Comparison of ENCODE assay signal across 16 cellular contexts in genomic region chr19:9782282-9782681, GRCh38. TPM values are rescaled to one million over a fixed set of nuclear protein-coding genes. Genes with fewer than 3 reads are reported as not detected.
DNase-seq lines count a peak whose midpoint lies in the region; ATAC-seq and TF ChIP-seq lines count a peak whose summit lies in the region.
"Had no signal": no experiment of that assay in that cellular context is flagged by ENCODE, and none has a peak within 500 bp of the region (broad histone marks: within the 10 kb centered on the region; RNA-seq: fewer than 3 reads in every experiment).

No MANE protein-coding gene starts in this region.

- no peaks in the 10 kb centered on the region for H3K9me3 ChIP-seq in hepatocyte (ENCODE audit: low read depth)
- H3K9me3 ChIP-seq in neural progenitor cell (ENCODE audit: low read depth) = no peaks in the 10 kb centered on the region
- H3K9me3 ChIP-seq in stomach = peaks cover 0 to 8% (median 0%) of the 10 kb centered on the region in 4 donors

- peaks cover 7% of the 10 kb centered on the region for H3K36me3 Mint-ChIP-seq in activated naive CD4-positive, alpha-beta T cell treated with anti-CD3 and anti-CD28 coated beads, Interleukin-2, amount 10 ng/mL, durations not matched to agents 7 days and 5 days
- peaks cover 2% of the 10 kb centered on the region for H3K36me3 Mint-ChIP-seq in neural progenitor cell

- TF ChIP-seq EP300 in stomach (IDR thresholded peaks at IDR 0.05) = no peak

- CTCF ChIA-PET in activated naive CD4-positive, alpha-beta T cell treated with anti-CD3 and anti-CD28 coated beads, Interleukin-2, amount 10 ng/mL, durations not matched to agents 7 days and 5 days (lab: Charles Lee) = no interaction called here

- intact Hi-C loops in stomach (cut with DNase I; ENCODE audit: low total_unique reads) = no loop called here

- no peak for ATAC-seq in left lobe of liver

- no peaks in the 10 kb centered on the region for H3K9me2 ChIP-seq in hepatocyte (replicated peaks; ENCODE audit: insufficient read depth)

- H3K79me2 ChIP-seq in hepatocyte (peaks cover 61% of the 10 kb centered on the region), neural progenitor cell (ENCODE audit: low read depth) (peaks cover 6% of the 10 kb centered on the region)

- H3K27ac ChIP-seq in hepatocyte (peak overlapping the region; percentile 98), neural progenitor cell (no peak overlapping the region), stomach (no peak overlapping the region)

- H3K27me3 ChIP-seq in hepatocyte (no peaks in the 10 kb centered on the region), neural progenitor cell (no peaks in the 10 kb centered on the region), stomach (no peaks in the 10 kb centered on the region)

- H4K20me1 ChIP-seq in hepatocyte (ENCODE audit: insufficient read depth, poor library complexity, severe bottlenecking) (no peaks in the 10 kb centered on the region), neural progenitor cell (ENCODE audit: low read depth) (no peaks in the 10 kb centered on the region)

- no peak for TF ChIP-seq POLR2A in stomach (IDR thresholded peaks at IDR 0.05)

- H3K36me3 ChIP-seq in hepatocyte (replicated peaks; ENCODE audit: insufficient read depth, low read depth) (no peaks in the 10 kb centered on the region), neural progenitor cell (no peaks in the 10 kb centered on the region), stomach (no peaks in the 10 kb centered on the region)

- no peak overlapping the region for H3K4me3 Mint-ChIP-seq in activated naive CD4-positive, alpha-beta T cell treated with anti-CD3 and anti-CD28 coated beads, Interleukin-2, amount 10 ng/mL, durations not matched to agents 7 days and 5 days
- H3K4me3 Mint-ChIP-seq in neural progenitor cell = no peak overlapping the region

- no peak overlapping the region for H3K4me2 ChIP-seq in hepatocyte
- H3K4me2 ChIP-seq in neural progenitor cell = no peak overlapping the region

- peak overlapping the region; percentile 14 for H3K27ac Mint-ChIP-seq in activated naive CD4-positive, alpha-beta T cell treated with anti-CD3 and anti-CD28 coated beads, Interleukin-2, amount 10 ng/mL, durations not matched to agents 7 days and 5 days
- no peak overlapping the region for H3K27ac Mint-ChIP-seq in neural progenitor cell

- 96% methylated on average over 2 of the region's 2 CpGs for WGBS in hepatocyte (ENCODE audit: low lambda C conversion rate, missing lambda C conversion rate)
- 85 to 100% (median 92%) methylated on average over 2 of the region's 2 CpGs for WGBS in stomach, 5 donors

- peaks cover 12% of the 10 kb centered on the region for H3K9me3 Mint-ChIP-seq in activated naive CD4-positive, alpha-beta T cell treated with anti-CD3 and anti-CD28 coated beads, Interleukin-2, amount 10 ng/mL, durations not matched to agents 7 days and 5 days
- peaks cover 10% of the 10 kb centered on the region for H3K9me3 Mint-ChIP-seq in neural progenitor cell

- peaks cover 28% of the 10 kb centered on the region for H3F3A ChIP-seq in neural progenitor cell (ENCODE audit: low read depth)

- H2AFZ ChIP-seq in hepatocyte (no peak overlapping the region), neural progenitor cell (replicated peaks) (no peak overlapping the region)

- DNase-seq in activated naive CD4-positive, alpha-beta T cell treated with anti-CD3 and anti-CD28 coated beads, Interleukin-2, amount 10 ng/mL, durations not matched to agents 7 days and 5 days = no peak
- no peak for DNase-seq in activated naive CD4-positive, alpha-beta T cell (lab: John Stamatoyannopoulos, UW)
- DNase-seq in OCI-M1 (lab: John Stamatoyannopoulos, UW) (peak; percentile 71), hepatocyte (ENCODE audit: low spot score) (no peak), neural progenitor cell (ENCODE audit: low spot score) (no peak), stomach (no peak), left lobe of liver (ENCODE audit: low spot score) (no peak), middle frontal gyrus (ENCODE audit: extremely low spot score, low spot score) (no peak)
- DNase-seq: DMS53, GDM1, GOT3, NCI-H1417 treated with DMSO at 0.1 percent for 48 hours, NCI-H2029, NCI-H510A, NCI-H82, SIG-M5 had no signal

- H3K4me1 ChIP-seq in hepatocyte (ENCODE audit: insufficient read depth) = peaks cover 25% of the 10 kb centered on the region
- peaks cover 11% of the 10 kb centered on the region for H3K4me1 ChIP-seq in neural progenitor cell
- peaks cover 0 to 24% (median 16%) of the 10 kb centered on the region in 4 donors for H3K4me1 ChIP-seq in stomach

- no peaks in the 10 kb centered on the region for H3K27me3 Mint-ChIP-seq in activated naive CD4-positive, alpha-beta T cell treated with anti-CD3 and anti-CD28 coated beads, Interleukin-2, amount 10 ng/mL, durations not matched to agents 7 days and 5 days
- peaks cover 5% of the 10 kb centered on the region for H3K27me3 Mint-ChIP-seq in neural progenitor cell (ENCODE audit: insufficient read depth, low read depth)

- H3K4me1 Mint-ChIP-seq in activated naive CD4-positive, alpha-beta T cell treated with anti-CD3 and anti-CD28 coated beads, Interleukin-2, amount 10 ng/mL, durations not matched to agents 7 days and 5 days = peaks cover 28% of the 10 kb centered on the region
- H3K4me1 Mint-ChIP-seq in neural progenitor cell = peaks cover 18% of the 10 kb centered on the region

- H3K9ac ChIP-seq in neural progenitor cell = no peak overlapping the region

- TF ChIP-seq CTCF in hepatocyte (IDR thresholded peaks at IDR 0.05; ENCODE audit: poor library complexity) (no peak), neural progenitor cell (IDR thresholded peaks at IDR 0.05) (no peak), stomach (IDR thresholded peaks at IDR 0.05) (no peak)

- H3K4me3 ChIP-seq in hepatocyte = no peak overlapping the region
- no peak overlapping the region for H3K4me3 ChIP-seq in neural progenitor cell
- H3K4me3 ChIP-seq in stomach = no peak overlapping the region

RNA-seq across cellular contexts. Expression of gene ZNF846, which starts 13.7 kb away (rescaled TPM):
- total RNA-seq in hepatocyte (26.0 and 28.4 TPM in 2 replicates), neural progenitor cell (ENCODE audit: low replicate concordance) (13.1 and 18.0 TPM in 2 replicates), stomach (10 to 100 TPM in 2 of 5 donors, 1 to 10 TPM in 3; 1.3 to 22.4 (median 5.8) TPM), left lobe of liver (6.3 TPM)
- polyA plus RNA-seq in hepatocyte (16.9 and 23.3 TPM in 2 replicates), stomach (1 to 10 TPM; 6.0 to 7.5 (median 6.9) TPM)

RNA-seq across cellular contexts. Expression of gene FBXL12, which starts 36.6 kb away (rescaled TPM):
- 28.1 and 33.1 TPM in 2 replicates for total RNA-seq in hepatocyte
- 42.3 and 44.4 TPM in 2 replicates for polyA plus RNA-seq in hepatocyte
- total RNA-seq in neural progenitor cell (ENCODE audit: low replicate concordance) = 9.9 and 27.3 TPM in 2 replicates
- total RNA-seq in stomach = 100 to 1,000 TPM in 1 of 5 donors, 10 to 100 TPM in 4; 11.1 to 185 (median 29.0) TPM
- 10 to 100 TPM; 12.3 to 18.3 (median 17.4) TPM for polyA plus RNA-seq in stomach
- total RNA-seq in left lobe of liver = 12.1 TPM

RNA-seq across cellular contexts. Expression of gene UBL5, which starts 45.4 kb away (rescaled TPM):
- total RNA-seq in hepatocyte = 528 and 581 TPM in 2 replicates
- polyA plus RNA-seq in hepatocyte = 613 and 628 TPM in 2 replicates
- 628 and 652 TPM in 2 replicates for total RNA-seq in neural progenitor cell (ENCODE audit: low replicate concordance)
- total RNA-seq in stomach = 100 to 1,000 TPM in 3 of 5 donors, 10 to 100 TPM in 2; 11.3 to 213 (median 124) TPM
- 100 to 1,000 TPM; 864 to 962 (median 934) TPM for polyA plus RNA-seq in stomach
- 151 TPM for total RNA-seq in left lobe of liver

RNA-seq across cellular contexts. Expression of gene PIN1, which starts 52.8 kb away (rescaled TPM):
- total RNA-seq in hepatocyte (62.1 and 79.0 TPM in 2 replicates), neural progenitor cell (ENCODE audit: low replicate concordance) (43.4 and 141 TPM in 2 replicates), stomach (100 to 1,000 TPM in 1 of 5 donors, 10 to 100 TPM in 4; 24.2 to 101 (median 41.1) TPM), left lobe of liver (31.6 TPM)
- polyA plus RNA-seq in hepatocyte (123 and 136 TPM in 2 replicates), stomach (100 to 1,000 TPM in 1 of 3 donors, 10 to 100 TPM in 2; 94.1 to 105 (median 96.6) TPM)
